8 cellular contexts compared by ENCODE assay signal in genomic region chr9:96020300-96020821, GRCh38.
A peak's percentile ranks its signal among the peaks of the same experiment; 100 is the strongest.
DNase-seq lines count a peak whose midpoint lies in the region; ATAC-seq and TF ChIP-seq lines count a peak whose summit lies in the region.

No MANE protein-coding gene starts in this region.

- H3K9me3 Mint-ChIP-seq in neural progenitor cell: no peaks in the 10 kb centered on the region

- H3K79me2 ChIP-seq in neural progenitor cell (ENCODE audit: low read depth): no peaks in the 10 kb centered on the region

- no TSS peak for BruUV-seq in Panc1 (replicated peaks; lab: Mats Ljungman, UMichigan)

- no peak overlapping the region for H3K9ac ChIP-seq in BLaER1
- no peak overlapping the region for H3K9ac ChIP-seq in neural progenitor cell

- H3K4me3 ChIP-seq in BLaER1 (peak overlapping the region; percentile 67), Panc1 (ENCODE audit: low read depth in 2 of 2, low read length in 2 of 2) (peak overlapping the region; percentile 44 to 52), epithelial cell of proximal tubule (ENCODE audit: low read depth, low read length) (peak overlapping the region; percentile 55), neural progenitor cell (peak overlapping the region; percentile 80)

- H3K4me1 ChIP-seq in BLaER1: peaks cover 45% of the 10 kb centered on the region
- H3K4me1 ChIP-seq in Panc1 (ENCODE audit: control insufficient read depth, insufficient read depth, low read length): no peaks in the 10 kb centered on the region
- peaks cover 16% of the 10 kb centered on the region for H3K4me1 ChIP-seq in neural progenitor cell

- TF ChIP-seq CTCF in Panc1 (IDR thresholded peaks at IDR 0.05) (no peak), epithelial cell of proximal tubule (conservative IDR thresholded peaks at IDR 0.05; ENCODE audit: low read depth, low read length) (no peak), neural progenitor cell (IDR thresholded peaks at IDR 0.05) (no peak)

- intact Hi-C loops in Panc1 (cut with micrococcal nuclease; ENCODE audit: unreplicated experiment): no loop called here

- H3K36me3 Mint-ChIP-seq in neural progenitor cell: peaks cover 4% of the 10 kb centered on the region

- H3K4me2 ChIP-seq in BLaER1 (peak overlapping the region; percentile 97), neural progenitor cell (peak overlapping the region; percentile 92)

- no peak overlapping the region for H3K27ac Mint-ChIP-seq in neural progenitor cell

- H2AFZ ChIP-seq in neural progenitor cell (replicated peaks): peak overlapping the region; percentile 99

- peaks cover 4% of the 10 kb centered on the region for H3K9me3 ChIP-seq in BLaER1
- no peaks in the 10 kb centered on the region for H3K9me3 ChIP-seq in Panc1 (ENCODE audit: control insufficient read depth, insufficient read depth, low read depth, low read length)
- no peaks in the 10 kb centered on the region for H3K9me3 ChIP-seq in neural progenitor cell (ENCODE audit: low read depth)

- H3K36me3 ChIP-seq in BLaER1 (peaks cover 9% of the 10 kb centered on the region; the same call in 1 of the 2 replicates), Panc1 (ENCODE audit: control insufficient read depth, insufficient read depth, low read length) (no peaks in the 10 kb centered on the region), neural progenitor cell (no peaks in the 10 kb centered on the region)

- CTCF ChIA-PET in Panc1 (lab: Charles Lee): no interaction called here

- H3K4me1 Mint-ChIP-seq in neural progenitor cell: peaks cover 17% of the 10 kb centered on the region

- peaks cover 40% of the 10 kb centered on the region for H3F3A ChIP-seq in neural progenitor cell (ENCODE audit: low read depth)

- peak overlapping the region; percentile 82 for H3K4me3 Mint-ChIP-seq in neural progenitor cell

- H4K20me1 ChIP-seq in BLaER1: peaks cover 53% of the 10 kb centered on the region
- no peaks in the 10 kb centered on the region for H4K20me1 ChIP-seq in neural progenitor cell (ENCODE audit: low read depth)

- DNase-seq in Panc1 (ENCODE audit: low read depth, low spot score): no peak
- no peak for DNase-seq in epithelial cell of proximal tubule (ENCODE audit: low read depth)
- DNase-seq in neural progenitor cell (ENCODE audit: low spot score): peak; percentile 44
- no peak for DNase-seq in NOMO-1 treated with dmso at 0.1 percent for 144 hours (lab: John Stamatoyannopoulos, UW; ENCODE audit: unreplicated experiment)
- no peak for DNase-seq in RPMI8226
- no peak for DNase-seq in NCI-H510A (lab: John Stamatoyannopoulos, UW)
- no peak for DNase-seq in NCI-H187 (lab: John Stamatoyannopoulos, UW)

- peaks cover 23% of the 10 kb centered on the region for H3K27me3 Mint-ChIP-seq in neural progenitor cell (ENCODE audit: insufficient read depth, low read depth)

- ATAC-seq in Panc1: peak; percentile 19; the same call in 1 of the 2 replicates

- POLR2A ChIA-PET in Panc1 (lab: Charles Lee): no interaction called here

- peaks cover 75% of the 10 kb centered on the region for H3K27me3 ChIP-seq in BLaER1
- H3K27me3 ChIP-seq in Panc1 (ENCODE audit: control insufficient read depth, insufficient read depth, low read length): no peaks in the 10 kb centered on the region; the same call in 1 of the 2 replicates
- peaks cover 65% of the 10 kb centered on the region for H3K27me3 ChIP-seq in neural progenitor cell

- in situ Hi-C loops in Panc1 (cut with HindIII; ENCODE audit: low pct_unique_long_range_greater_than_20kb, low sequenced_read_pairs): no loop called here

- H3K27ac ChIP-seq in BLaER1 (no peak overlapping the region), Panc1 (ENCODE audit: low read length) (no peak overlapping the region), neural progenitor cell (no peak overlapping the region)
